Comparison of ENCODE assay signal across 2 cellular contexts in the genomic region with DNA sequence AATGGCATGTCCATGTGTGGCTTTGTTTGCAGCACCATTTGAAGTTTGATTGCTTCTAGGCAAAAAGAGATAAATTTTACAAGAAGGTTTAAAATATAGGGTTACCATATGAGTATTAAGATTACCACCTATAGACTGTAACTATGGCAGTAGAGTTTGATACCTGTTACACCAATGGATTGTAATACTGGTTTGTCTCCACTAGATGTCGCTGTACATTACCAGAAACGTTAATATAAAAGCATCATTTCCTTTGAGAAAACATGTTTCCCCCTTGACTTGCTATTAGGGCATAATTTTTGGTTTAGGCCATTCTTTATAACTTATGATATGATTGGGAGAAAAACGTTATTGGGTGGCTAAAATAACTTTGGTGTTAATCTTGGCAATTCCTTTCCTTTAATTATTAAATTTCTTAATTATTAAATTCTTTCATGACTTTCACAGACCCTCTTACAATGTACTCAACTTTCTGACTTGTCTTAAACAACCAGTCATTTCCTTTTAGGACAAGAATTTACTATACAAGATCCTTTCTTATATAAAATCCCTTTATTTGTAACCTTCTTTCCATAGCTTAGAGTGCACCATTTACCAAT.
TF ChIP-seq lines count a peak whose summit lies in the region.

No MANE protein-coding gene starts in this region.

TF ChIP-seq in GM23338, 12 proteins besides CTCF, POLR2A, EP300 and RAD21 (continues in another document):
- TF ChIP-seq ZNF331 (CRISPR knock-in tag; IDR thresholded peaks at IDR 0.05; ENCODE audit: low read depth) = no peak
- TF ChIP-seq EZH2 (IDR thresholded peaks at IDR 0.05; ENCODE audit: low read depth, unreplicated experiment) = no peak
- no peak for TF ChIP-seq EZH2phosphoT487 (IDR thresholded peaks at IDR 0.05; ENCODE audit: unreplicated experiment)
- TF ChIP-seq ZNF114 (CRISPR knock-in tag; IDR thresholded peaks at IDR 0.05) = no peak
- TF ChIP-seq, protein P1, sequence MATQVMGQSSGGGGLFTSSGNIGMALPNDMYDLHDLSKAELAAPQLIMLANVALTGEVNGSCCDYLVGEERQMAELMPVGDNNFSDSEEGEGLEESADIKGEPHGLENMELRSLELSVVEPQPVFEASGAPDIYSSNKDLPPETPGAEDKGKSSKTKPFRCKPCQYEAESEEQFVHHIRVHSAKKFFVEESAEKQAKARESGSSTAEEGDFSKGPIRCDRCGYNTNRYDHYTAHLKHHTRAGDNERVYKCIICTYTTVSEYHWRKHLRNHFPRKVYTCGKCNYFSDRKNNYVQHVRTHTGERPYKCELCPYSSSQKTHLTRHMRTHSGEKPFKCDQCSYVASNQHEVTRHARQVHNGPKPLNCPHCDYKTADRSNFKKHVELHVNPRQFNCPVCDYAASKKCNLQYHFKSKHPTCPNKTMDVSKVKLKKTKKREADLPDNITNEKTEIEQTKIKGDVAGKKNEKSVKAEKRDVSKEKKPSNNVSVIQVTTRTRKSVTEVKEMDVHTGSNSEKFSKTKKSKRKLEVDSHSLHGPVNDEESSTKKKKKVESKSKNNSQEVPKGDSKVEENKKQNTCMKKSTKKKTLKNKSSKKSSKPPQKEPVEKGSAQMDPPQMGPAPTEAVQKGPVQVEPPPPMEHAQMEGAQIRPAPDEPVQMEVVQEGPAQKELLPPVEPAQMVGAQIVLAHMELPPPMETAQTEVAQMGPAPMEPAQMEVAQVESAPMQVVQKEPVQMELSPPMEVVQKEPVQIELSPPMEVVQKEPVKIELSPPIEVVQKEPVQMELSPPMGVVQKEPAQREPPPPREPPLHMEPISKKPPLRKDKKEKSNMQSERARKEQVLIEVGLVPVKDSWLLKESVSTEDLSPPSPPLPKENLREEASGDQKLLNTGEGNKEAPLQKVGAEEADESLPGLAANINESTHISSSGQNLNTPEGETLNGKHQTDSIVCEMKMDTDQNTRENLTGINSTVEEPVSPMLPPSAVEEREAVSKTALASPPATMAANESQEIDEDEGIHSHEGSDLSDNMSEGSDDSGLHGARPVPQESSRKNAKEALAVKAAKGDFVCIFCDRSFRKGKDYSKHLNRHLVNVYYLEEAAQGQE (IDR thresholded peaks at IDR 0.05; ENCODE audit: unreplicated experiment) = no peak
- TF ChIP-seq JUNB (IDR thresholded peaks at IDR 0.05; ENCODE audit: unreplicated experiment) = no peak
- TF ChIP-seq STAT1 (IDR thresholded peaks at IDR 0.05; ENCODE audit: unreplicated experiment) = no peak
- TF ChIP-seq NANOG (IDR thresholded peaks at IDR 0.05; ENCODE audit: borderline replicate concordance) = no peak
- TF ChIP-seq POLR2AphosphoS5 (IDR thresholded peaks at IDR 0.05; ENCODE audit: low read depth) = no peak
- no peak for TF ChIP-seq ETS1 (IDR thresholded peaks at IDR 0.05)

TF ChIP-seq in K562, 482 proteins besides CTCF, POLR2A, EP300 and RAD21:
- TF ChIP-seq JUND (IDR thresholded peaks at IDR 0.05; ENCODE audit: borderline replicate concordance, low read depth, low read length) (0 out of 2 replicates have a peak, but pooled peaks have one; percentile 6), JUND (tag; IDR thresholded peaks at IDR 0.05; ENCODE audit: borderline replicate concordance, low read depth, low read length) (no peak), RFX1 (IDR thresholded peaks at IDR 0.05) (peak; percentile 20; the same call in 1 of the 2 replicates), SMC3 (conservative IDR thresholded peaks at IDR 0.05; ENCODE audit: insufficient read depth, low read depth, low read length) (peak; percentile 67), ARID3A (IDR thresholded peaks at IDR 0.05; ENCODE audit: borderline replicate concordance, low read depth, low read length) (peak; percentile 93), DEAF1 (CRISPR knock-in tag; IDR thresholded peaks at IDR 0.05) (0 out of 2 replicates have a peak, but pooled peaks have one; percentile 38)
- TF ChIP-seq, protein P2, sequence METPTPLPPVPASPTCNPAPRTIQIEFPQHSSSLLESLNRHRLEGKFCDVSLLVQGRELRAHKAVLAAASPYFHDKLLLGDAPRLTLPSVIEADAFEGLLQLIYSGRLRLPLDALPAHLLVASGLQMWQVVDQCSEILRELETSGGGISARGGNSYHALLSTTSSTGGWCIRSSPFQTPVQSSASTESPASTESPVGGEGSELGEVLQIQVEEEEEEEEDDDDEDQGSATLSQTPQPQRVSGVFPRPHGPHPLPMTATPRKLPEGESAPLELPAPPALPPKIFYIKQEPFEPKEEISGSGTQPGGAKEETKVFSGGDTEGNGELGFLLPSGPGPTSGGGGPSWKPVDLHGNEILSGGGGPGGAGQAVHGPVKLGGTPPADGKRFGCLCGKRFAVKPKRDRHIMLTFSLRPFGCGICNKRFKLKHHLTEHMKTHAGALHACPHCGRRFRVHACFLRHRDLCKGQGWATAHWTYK (CRISPR knock-in tag; IDR thresholded peaks at IDR 0.05) = no peak
TF ChIP-seq in K562: peak in this region for 5.
